Comparison of ENCODE assay signal across 8 cellular contexts in genomic region chr12:6868211-6869048, GRCh38. TPM values are rescaled to one million over a fixed set of nuclear protein-coding genes. Genes with fewer than 3 reads are reported as not detected.
DNase-seq lines count a peak whose midpoint lies in the region; ATAC-seq, FAIRE-seq and TF ChIP-seq lines count a peak whose summit lies in the region.

No MANE protein-coding gene starts in this region.

- peak overlapping the region; percentile 87 to 98 for H3K9ac ChIP-seq in K562 (ENCODE audit: insufficient read depth in 1 of 2, low read depth in 2 of 2, low read length in 2 of 2)

- CTCF ChIA-PET in K562 (lab: Yijun Ruan, JAX; ENCODE audit: low intra/inter-chr PET ratio), result interaction anchor here (0.9 to 1.5 kb wide), 4 partner anchors 93 to 245 kb away, joined by 3 to 5 read pairs (median 3); no protein-coding TSS in a partner anchor

- H4K20me1 ChIP-seq in DOHH2 (ENCODE audit: control insufficient read depth, insufficient read depth, low read depth, low read length), result peaks cover 24% of the 10 kb centered on the region
- peaks cover 47% of the 10 kb centered on the region for H4K20me1 ChIP-seq in K562 (replicated peaks; ENCODE audit: control insufficient read depth, insufficient read depth, low read length)

- H3K9me2 ChIP-seq in DOHH2 (replicated peaks; ENCODE audit: control insufficient read depth, low read length), result no peaks in the 10 kb centered on the region

- H3K36me3 ChIP-seq in DOHH2 (ENCODE audit: control insufficient read depth, low read length) (peaks cover 86% of the 10 kb centered on the region), K562 (ENCODE audit: control insufficient read depth, insufficient read depth, low read length) (peaks cover 61% of the 10 kb centered on the region), thyroid gland (peaks cover 25 to 29% of the 10 kb centered on the region in 2 donors)

- H3K4me3 ChIP-seq in DOHH2 (ENCODE audit: low read length) (peak overlapping the region; percentile 99), K562 (peak overlapping the region; percentile 96), lower leg skin (ENCODE audit: low read depth, poor library complexity, severe bottlenecking) (peak overlapping the region; percentile 72), thyroid gland (replicated peaks in 1 of 3) (peak overlapping the region; percentile 61 to 100 (median 99))

- H3K4me1 ChIP-seq in DOHH2 (ENCODE audit: control insufficient read depth, low read length) (peaks cover 50% of the 10 kb centered on the region), K562 (replicated peaks in 1 of 2; ENCODE audit: control insufficient read depth in 2 of 2, insufficient read depth in 2 of 2, low read length in 2 of 2) (peaks cover 33 to 58% of the 10 kb centered on the region in 2 experiments; a peak in 4 of 5 replicates), thyroid gland (peaks cover 26 to 37% of the 10 kb centered on the region in 2 donors)

- WGBS in K562 (ENCODE audit: insufficient coverage, low coverage, missing lambda C conversion rate), result 1% methylated on average over 17 of the region's 22 CpGs
- 9 to 13% methylated on average over 22 of the region's 22 CpGs for WGBS in lower leg skin, 2 donors
- 10 to 16% methylated on average over 17 to 18 of the region's 22 CpGs for WGBS in thyroid gland, 2 donors

- peak; percentile 58 for FAIRE-seq in K562 (lab: Jason Lieb, UNC)

- H3K9me3 ChIP-seq in DOHH2 (ENCODE audit: control insufficient read depth, insufficient read depth, low read length) (no peaks in the 10 kb centered on the region), K562 (replicated peaks; ENCODE audit: control insufficient read depth, insufficient read depth, low read depth, low read length) (no peaks in the 10 kb centered on the region), thyroid gland (no peaks in the 10 kb centered on the region)

- intact Hi-C loops in K562 (cut with micrococcal nuclease) (loop anchor here (5.0 kb wide), 1 partner anchor 74 kb away; the partner anchor contains the start of genes C12orf57 and RNU7-1), lower leg skin (cut with DNase I; ENCODE audit: low total_unique reads) (no loop called here), thyroid gland (cut with DNase I) (loop anchor here (2.0 kb wide), 1 partner anchor 70 kb away; no protein-coding TSS in a partner anchor)

- no TSS peak for BruUV-seq in K562 (replicated peaks; lab: Mats Ljungman, UMichigan)

- H3F3A ChIP-seq in DOHH2 (ENCODE audit: control insufficient read depth, insufficient read depth), result peaks cover 32% of the 10 kb centered on the region

- no peak for ATAC-seq in K562

- no peak overlapping the region for H2AFZ ChIP-seq in K562 (ENCODE audit: low read depth, low read length)

- peak overlapping the region; percentile 85 for H3K27ac ChIP-seq in DOHH2 (ENCODE audit: low read depth, low read length)
- peak overlapping the region; percentile 94 for H3K27ac ChIP-seq in K562 (ENCODE audit: extremely low read depth, low read depth, low read length)
- peak overlapping the region; percentile 9 to 98 (median 84) for H3K27ac ChIP-seq in thyroid gland

- peaks cover 40% of the 10 kb centered on the region for H3K79me2 ChIP-seq in DOHH2 (ENCODE audit: control insufficient read depth, low read length)
- peaks cover 51% of the 10 kb centered on the region for H3K79me2 ChIP-seq in K562 (ENCODE audit: control insufficient read depth, insufficient read depth, low read length)

- TF ChIP-seq EP300 in K562 (IDR thresholded peaks at IDR 0.05; ENCODE audit: low read length), result no peak

- POLR2A ChIA-PET in K562 (lab: Yijun Ruan, JAX), result interaction anchor here (0.5 to 11.3 kb wide), 26 partner anchors 10 to 1050 kb away, joined by 3 to 174 read pairs (median 4); partner anchors contain the start of genes C12orf57, CDCA3, MLF2 and RNU7-1

- in situ Hi-C loops in K562 (cut with MboI), result loop anchor here (5.0 kb wide), 1 partner anchor 74 kb away; the partner anchor contains the start of genes C12orf57 and RNU7-1

- no peaks in the 10 kb centered on the region for H3K9me1 ChIP-seq in K562 (ENCODE audit: control insufficient read depth, insufficient read depth, low read length)

- no peak for TF ChIP-seq RAD21 in K562 (CRISPR knock-in tag; conservative IDR thresholded peaks at IDR 0.05 in 1 of 2, IDR thresholded peaks at IDR 0.05 in 1 of 2)

- DNase-seq in LHCN-M2 (ENCODE audit: low read depth) (peak; percentile 28), K562 (ENCODE audit: extremely low read depth in 1 of 4, low spot score in 3 of 4) (peak in 2 of 4 experiments; percentile 13 to 36), lower leg skin (ENCODE audit: low spot score in 2 of 2) (no peak), thyroid gland (no peak), DMS153 (lab: John Stamatoyannopoulos, UW) (no peak), NCI-H1105 (lab: John Stamatoyannopoulos, UW) (no peak)
- DNase-seq in NK-92 treated with Interleukin-12 subunit alpha and Interleukin-12 subunit beta, amount 100 ng/mL, for 24 hours (lab: John Stamatoyannopoulos, UW), result no peak

- no peak for TF ChIP-seq POLR2A in K562 (conservative IDR thresholded peaks at IDR 0.05)
- TF ChIP-seq POLR2A in lower leg skin (IDR thresholded peaks at IDR 0.05), result no peak
- TF ChIP-seq POLR2A in thyroid gland (IDR thresholded peaks at IDR 0.05), result no peak

- TF ChIP-seq CTCF in DOHH2 (IDR thresholded peaks at IDR 0.05; ENCODE audit: low read depth, low read length, poor library complexity, severe bottlenecking) (peak; percentile 23), K562 (IDR thresholded peaks at IDR 0.05 in 2 of 3, conservative IDR thresholded peaks at IDR 0.05 in 1 of 3; ENCODE audit: insufficient read depth in 2 of 3, low read depth in 1 of 3, low read length in 3 of 3) (peak in 2 of 3 experiments; percentile 14 to 22; a peak in 1 of 6 replicates), lower leg skin (IDR thresholded peaks at IDR 0.05) (no peak), thyroid gland (IDR thresholded peaks at IDR 0.05) (no peak)

- H3K27me3 ChIP-seq in DOHH2 (ENCODE audit: control insufficient read depth, low read length) (no peaks in the 10 kb centered on the region; the same call in 1 of the 2 replicates), K562 (ENCODE audit: control insufficient read depth in 2 of 2, insufficient read depth in 2 of 2, low read length in 2 of 2) (no peaks in the 10 kb centered on the region), thyroid gland (no peaks in the 10 kb centered on the region)

- peak overlapping the region; percentile 88 for H3K4me2 ChIP-seq in DOHH2 (ENCODE audit: low read length)
- H3K4me2 ChIP-seq in K562 (ENCODE audit: insufficient read depth, low read length), result peak overlapping the region; percentile 87

RNA-seq across cellular contexts. Expression of gene TPI1, which starts 1.1 kb away (rescaled TPM):
- total RNA-seq in LHCN-M2 (2014; rRNA removed), result 2,020 and 2,623 TPM in 2 replicates
- polyA plus RNA-seq in LHCN-M2 (2012), result 1,858 TPM
- 247 and 515 TPM in 2 replicates for total RNA-seq in K562 (2011; cell fraction: chromatin; rRNA removed; ENCODE audit: low replicate concordance)
- 482 and 515 TPM in 2 replicates for total RNA-seq in K562 (2011; cell fraction: nucleolus; rRNA removed)
- total RNA-seq in K562 (2011; cell fraction: nucleoplasm; rRNA removed), result 405 and 412 TPM in 2 replicates
- total RNA-seq in K562 (2014; rRNA removed), result 810 and 1,081 TPM in 2 replicates
- 553 and 662 TPM in 2 replicates for total RNA-seq in K562 (2014; rRNA removed; fragmentation: Illumina TruSeq; extraction: Trizol)
- total RNA-seq in K562 (2015; rRNA removed; fragmentation: Illumina TruSeq; extraction: Trizol), result 816 and 892 TPM in 2 replicates
- 678 and 684 TPM in 2 replicates for total RNA-seq in K562 (2021)
- polyA plus RNA-seq in K562 (2011; rRNA removed), result 1,939 and 1,978 TPM in 2 replicates
- 2,885 and 2,924 TPM in 2 replicates for polyA plus RNA-seq in K562 (2011; cell fraction: cytosol; rRNA removed)
- 1,145 and 1,403 TPM in 2 replicates for polyA plus RNA-seq in K562 (2011; cell fraction: nucleus; rRNA removed)
- polyA plus RNA-seq in K562 (2012), result 681 and 688 TPM in 2 replicates
- 1,007 and 1,220 TPM in 2 replicates for polyA plus RNA-seq in K562 (2014; fragmentation: Illumina TruSeq; extraction: Trizol)
- 1,000 to 10,000 TPM; 4,965 to 4,971 TPM for polyA plus RNA-seq in K562 (2014; fragmentation: Nextera tagmentation; extraction: Ambion mirVana)
- polyA plus RNA-seq in K562 (2014; rRNA removed), result 764 and 829 TPM in 2 replicates
- 1,244 and 1,320 TPM in 2 replicates for polyA minus RNA-seq in K562 (2011; rRNA and poly(A)+ RNA removed)
- 431 and 480 TPM in 2 replicates for polyA minus RNA-seq in K562 (2011; cell fraction: cytosol; rRNA and poly(A)+ RNA removed)
- polyA minus RNA-seq in K562 (2011; cell fraction: nucleus; rRNA and poly(A)+ RNA removed), result 154 and 318 TPM in 2 replicates
- 100 to 1,000 TPM; 265 to 558 (median 432) TPM for total RNA-seq in lower leg skin
- 100 to 1,000 TPM; 363 to 700 (median 468) TPM for total RNA-seq in thyroid gland

RNA-seq across cellular contexts. Expression of gene SPSB2, which starts 4.7 kb away (rescaled TPM):
- 9.6 and 13.0 TPM in 2 replicates for total RNA-seq in LHCN-M2 (2014; rRNA removed)
- 14.9 TPM for polyA plus RNA-seq in LHCN-M2 (2012)
- total RNA-seq in K562 (2011; cell fraction: chromatin; rRNA removed; ENCODE audit: low replicate concordance), result 1.5 and 5.5 TPM in 2 replicates
- 4.5 and 5.3 TPM in 2 replicates for total RNA-seq in K562 (2011; cell fraction: nucleolus; rRNA removed)
- 4.0 and 5.6 TPM in 2 replicates for total RNA-seq in K562 (2011; cell fraction: nucleoplasm; rRNA removed)
- 8.9 and 10.6 TPM in 2 replicates for total RNA-seq in K562 (2014; rRNA removed)
- 1.3 and 1.6 TPM in 2 replicates for total RNA-seq in K562 (2014; rRNA removed; fragmentation: Illumina TruSeq; extraction: Trizol)
- 7.2 and 7.9 TPM in 2 replicates for total RNA-seq in K562 (2015; rRNA removed; fragmentation: Illumina TruSeq; extraction: Trizol)
- 7.5 and 9.4 TPM in 2 replicates for total RNA-seq in K562 (2021)
- polyA plus RNA-seq in K562 (2011; rRNA removed), result 1.9 and 3.0 TPM in 2 replicates
- 5.1 and 8.3 TPM in 2 replicates for polyA plus RNA-seq in K562 (2011; cell fraction: cytosol; rRNA removed)
- 5.3 and 7.2 TPM in 2 replicates for polyA plus RNA-seq in K562 (2011; cell fraction: nucleus; rRNA removed)
- 5.7 and 6.2 TPM in 2 replicates for polyA plus RNA-seq in K562 (2012)
- 1.4 and 5.5 TPM in 2 replicates for polyA plus RNA-seq in K562 (2014; fragmentation: Illumina TruSeq; extraction: Trizol)
- polyA plus RNA-seq in K562 (2014; fragmentation: Nextera tagmentation; extraction: Ambion mirVana), result under 1 TPM; 0.10 to 0.29 TPM
- 10.5 and 13.7 TPM in 2 replicates for polyA plus RNA-seq in K562 (2014; rRNA removed)
- polyA minus RNA-seq in K562 (2011; rRNA and poly(A)+ RNA removed), result 0.70 and 1.5 TPM in 2 replicates
- polyA minus RNA-seq in K562 (2011; cell fraction: cytosol; rRNA and poly(A)+ RNA removed), result 2.0 and 2.5 TPM in 2 replicates
- polyA minus RNA-seq in K562 (2011; cell fraction: nucleus; rRNA and poly(A)+ RNA removed), result 4.8 and 6.1 TPM in 2 replicates
- 10 to 100 TPM in 3 of 4 donors, 1 to 10 TPM in 1; 6.8 to 14.7 (median 11.5) TPM for total RNA-seq in lower leg skin
- 10 to 100 TPM; 16.3 to 35.0 (median 25.6) TPM for total RNA-seq in thyroid gland

RNA-seq across cellular contexts. Expression of gene USP5, which starts 16.5 kb away (rescaled TPM):
- total RNA-seq in LHCN-M2 (2014; rRNA removed) (119 and 127 TPM in 2 replicates), K562 (2014; rRNA removed) (64.3 and 69.8 TPM in 2 replicates), K562 (2014; rRNA removed; fragmentation: Illumina TruSeq; extraction: Trizol) (26.3 and 32.5 TPM in 2 replicates), K562 (2015; rRNA removed; fragmentation: Illumina TruSeq; extraction: Trizol) (59.4 and 59.8 TPM in 2 replicates), K562 (2021) (103 and 107 TPM in 2 replicates), lower leg skin (10 to 100 TPM; 61.9 to 79.3 (median 72.5) TPM), thyroid gland (10 to 100 TPM; 34.7 to 68.6 (median 58.9) TPM)
- 110 TPM for polyA plus RNA-seq in LHCN-M2 (2012)
- 34.6 and 100 TPM in 2 replicates for total RNA-seq in K562 (2011; cell fraction: chromatin; rRNA removed; ENCODE audit: low replicate concordance)
- 63.3 and 65.9 TPM in 2 replicates for total RNA-seq in K562 (2011; cell fraction: nucleolus; rRNA removed)
- 36.9 and 44.7 TPM in 2 replicates for total RNA-seq in K562 (2011; cell fraction: nucleoplasm; rRNA removed)
- polyA plus RNA-seq in K562 (2011; rRNA removed) (48.6 and 52.9 TPM in 2 replicates), K562 (2014; fragmentation: Illumina TruSeq; extraction: Trizol) (72.8 and 91.3 TPM in 2 replicates), K562 (2014; fragmentation: Nextera tagmentation; extraction: Ambion mirVana) (1 to 10 TPM; 1.4 to 3.4 TPM), K562 (2014; rRNA removed) (44.9 and 45.4 TPM in 2 replicates)
- 43.0 and 64.9 TPM in 2 replicates for polyA plus RNA-seq in K562 (2011; cell fraction: cytosol; rRNA removed)
- polyA plus RNA-seq in K562 (2011; cell fraction: nucleus; rRNA removed), result 84.2 and 119 TPM in 2 replicates
- 53.9 and 72.4 TPM in 2 replicates for polyA plus RNA-seq in K562 (2012)
- 54.8 and 77.1 TPM in 2 replicates for polyA minus RNA-seq in K562 (2011; rRNA and poly(A)+ RNA removed)
- polyA minus RNA-seq in K562 (2011; cell fraction: cytosol; rRNA and poly(A)+ RNA removed), result 44.9 and 47.5 TPM in 2 replicates
- polyA minus RNA-seq in K562 (2011; cell fraction: nucleus; rRNA and poly(A)+ RNA removed), result 22.6 and 28.9 TPM in 2 replicates

RNA-seq across cellular contexts. Expression of gene CDCA3, which starts 17.3 kb away (rescaled TPM):
- total RNA-seq in LHCN-M2 (2014; rRNA removed) (101 and 120 TPM in 2 replicates), K562 (2014; rRNA removed) (55.1 and 71.3 TPM in 2 replicates), K562 (2014; rRNA removed; fragmentation: Illumina TruSeq; extraction: Trizol) (37.5 and 38.9 TPM in 2 replicates), K562 (2015; rRNA removed; fragmentation: Illumina TruSeq; extraction: Trizol) (62.3 and 62.7 TPM in 2 replicates), K562 (2021) (47.2 and 47.4 TPM in 2 replicates), lower leg skin (1 to 10 TPM; 2.0 to 7.1 (median 2.9) TPM), thyroid gland (1 to 10 TPM in 2 of 4 donors, under 1 TPM in 2; 0.73 to 1.3 (median 0.90) TPM)
- 89.4 TPM for polyA plus RNA-seq in LHCN-M2 (2012)
- total RNA-seq in K562 (2011; cell fraction: chromatin; rRNA removed; ENCODE audit: low replicate concordance), result 76.2 and 111 TPM in 2 replicates
- 89.6 and 97.7 TPM in 2 replicates for total RNA-seq in K562 (2011; cell fraction: nucleolus; rRNA removed)
- total RNA-seq in K562 (2011; cell fraction: nucleoplasm; rRNA removed), result 82.1 and 89.9 TPM in 2 replicates
- polyA plus RNA-seq in K562 (2011; rRNA removed) (57.3 and 65.6 TPM in 2 replicates), K562 (2014; fragmentation: Illumina TruSeq; extraction: Trizol) (80.8 and 86.3 TPM in 2 replicates), K562 (2014; fragmentation: Nextera tagmentation; extraction: Ambion mirVana) (10 to 100 TPM; 24.2 to 30.6 TPM), K562 (2014; rRNA removed) (80.3 and 103 TPM in 2 replicates)
- 85.3 and 132 TPM in 2 replicates for polyA plus RNA-seq in K562 (2011; cell fraction: cytosol; rRNA removed)
- polyA plus RNA-seq in K562 (2011; cell fraction: nucleus; rRNA removed), result 187 and 242 TPM in 2 replicates
- polyA plus RNA-seq in K562 (2012), result 54.6 and 57.3 TPM in 2 replicates
- 32.5 and 43.7 TPM in 2 replicates for polyA minus RNA-seq in K562 (2011; rRNA and poly(A)+ RNA removed)
- polyA minus RNA-seq in K562 (2011; cell fraction: cytosol; rRNA and poly(A)+ RNA removed), result 44.4 and 45.3 TPM in 2 replicates
- polyA minus RNA-seq in K562 (2011; cell fraction: nucleus; rRNA and poly(A)+ RNA removed), result 54.7 and 69.0 TPM in 2 replicates

RNA-seq across cellular contexts. Expression of gene GNB3, which starts 27.7 kb away (rescaled TPM):
- total RNA-seq in LHCN-M2 (2014; rRNA removed), result 2.6 and 2.8 TPM in 2 replicates
- polyA plus RNA-seq in LHCN-M2 (2012), result 1.2 TPM
- 21.3 and 60.8 TPM in 2 replicates for total RNA-seq in K562 (2011; cell fraction: chromatin; rRNA removed; ENCODE audit: low replicate concordance)
- total RNA-seq in K562 (2011; cell fraction: nucleolus; rRNA removed), result 31.3 and 31.9 TPM in 2 replicates
- total RNA-seq in K562 (2011; cell fraction: nucleoplasm; rRNA removed), result 25.8 and 28.7 TPM in 2 replicates
- 0.65 and 1.4 TPM in 2 replicates for total RNA-seq in K562 (2014; rRNA removed)
- 0.61 and 1.8 TPM in 2 replicates for total RNA-seq in K562 (2014; rRNA removed; fragmentation: Illumina TruSeq; extraction: Trizol)
- 2.0 and 2.2 TPM in 2 replicates for total RNA-seq in K562 (2015; rRNA removed; fragmentation: Illumina TruSeq; extraction: Trizol)
- 3.4 and 4.5 TPM in 2 replicates for total RNA-seq in K562 (2021)
- 1.9 and 6.8 TPM in 2 replicates for polyA plus RNA-seq in K562 (2011; rRNA removed)
- 2.3 and 4.7 TPM in 2 replicates for polyA plus RNA-seq in K562 (2011; cell fraction: cytosol; rRNA removed)
- polyA plus RNA-seq in K562 (2011; cell fraction: nucleus; rRNA removed), result 36.2 and 42.6 TPM in 2 replicates
- polyA plus RNA-seq in K562 (2012), result 4.7 and 6.6 TPM in 2 replicates
- polyA plus RNA-seq in K562 (2014; fragmentation: Illumina TruSeq; extraction: Trizol), result 3.6 and 5.8 TPM in 2 replicates
- 1 to 10 TPM; 1.5 to 2.4 TPM for polyA plus RNA-seq in K562 (2014; fragmentation: Nextera tagmentation; extraction: Ambion mirVana)
- 2.9 and 6.1 TPM in 2 replicates for polyA plus RNA-seq in K562 (2014; rRNA removed)
- polyA minus RNA-seq in K562 (2011; rRNA and poly(A)+ RNA removed), result 0.84 and 2.3 TPM in 2 replicates
- polyA minus RNA-seq in K562 (2011; cell fraction: cytosol; rRNA and poly(A)+ RNA removed), result 1.8 TPM in 1 of 2 replicates, not detected in the other
- 4.6 and 8.8 TPM in 2 replicates for polyA minus RNA-seq in K562 (2011; cell fraction: nucleus; rRNA and poly(A)+ RNA removed)
- 1 to 10 TPM in 1 of 4 donors, under 1 TPM in 2, not detected in 1; 0.17 to 1.2 (median 0.52) TPM for total RNA-seq in lower leg skin
- total RNA-seq in thyroid gland, result 1 to 10 TPM in 3 of 4 donors, under 1 TPM in 1; 0.39 to 3.0 (median 2.1) TPM

Comparison
In these comparisons a context has a peak if more than half of its experiments do, and no peak if none do; other contexts are left out.
1. CTCF ChIP-seq: peak in DOHH2 (single experiment) and K562 (2 of 3); none in lower leg skin (0 of 3) and thyroid gland (0 of 6).
2. Peak in every context shown above with its lines, with median percentiles within 50 percentile points of each other: H3K27ac ChIP-seq and H3K4me3 ChIP-seq.